In genomic region chr10:89699581-89700064, GRCh38 we compare ENCODE assay signal across 1 cellular context.
TF ChIP-seq lines count a peak whose summit lies in the region.

No MANE protein-coding gene starts in this region.

TF ChIP-seq in HepG2, 621 proteins besides CTCF, POLR2A, EP300 and RAD21 (continued from another document and continues in another):
- no peak for TF ChIP-seq ZBTB14 (CRISPR knock-in tag; IDR thresholded peaks at IDR 0.05)
- no peak for TF ChIP-seq DR1 (CRISPR knock-in tag; IDR thresholded peaks at IDR 0.05)
- no peak for TF ChIP-seq ZNF567 (CRISPR knock-in tag; IDR thresholded peaks at IDR 0.05; ENCODE audit: borderline replicate concordance)
- no peak for TF ChIP-seq ZNF713 (CRISPR knock-in tag; IDR thresholded peaks at IDR 0.05)
- TF ChIP-seq ARNT (IDR thresholded peaks at IDR 0.05) = no peak
- no peak for TF ChIP-seq GPBP1L1 (CRISPR knock-in tag; IDR thresholded peaks at IDR 0.05)
- no peak for TF ChIP-seq HOXA9 (CRISPR knock-in tag; IDR thresholded peaks at IDR 0.05; ENCODE audit: borderline replicate concordance)
- TF ChIP-seq ATF7-NPFF (CRISPR knock-in tag; IDR thresholded peaks at IDR 0.05; ENCODE audit: low read depth) = no peak
- no peak; the same call in 1 of the 2 replicates for TF ChIP-seq FOXC1 (CRISPR knock-in tag; IDR thresholded peaks at IDR 0.05; ENCODE audit: borderline replicate concordance)
- TF ChIP-seq KDM5B (CRISPR knock-in tag; IDR thresholded peaks at IDR 0.05; ENCODE audit: borderline replicate concordance) = no peak
- TF ChIP-seq AFF4 (CRISPR knock-in tag; IDR thresholded peaks at IDR 0.05) = no peak
- TF ChIP-seq ZNF343 (CRISPR knock-in tag; IDR thresholded peaks at IDR 0.05) = no peak
- TF ChIP-seq ZC3H4 (CRISPR knock-in tag; IDR thresholded peaks at IDR 0.05; ENCODE audit: borderline replicate concordance) = no peak
- TF ChIP-seq ZNF329 (CRISPR knock-in tag; IDR thresholded peaks at IDR 0.05; ENCODE audit: low read depth) = no peak
- no peak for TF ChIP-seq PHF8 (CRISPR knock-in tag; IDR thresholded peaks at IDR 0.05)
- no peak for TF ChIP-seq ZNF407 (CRISPR knock-in tag; IDR thresholded peaks at IDR 0.05; ENCODE audit: not compliant biosample characterization)
- no peak for TF ChIP-seq ZNF550 (CRISPR knock-in tag; IDR thresholded peaks at IDR 0.05; ENCODE audit: borderline replicate concordance)
- TF ChIP-seq ZMAT5 (CRISPR knock-in tag; IDR thresholded peaks at IDR 0.05; ENCODE audit: borderline replicate concordance, low read depth) = no peak
- TF ChIP-seq POGZ (CRISPR knock-in tag; IDR thresholded peaks at IDR 0.05) = peak; percentile 87
- no peak for TF ChIP-seq SUZ12 (IDR thresholded peaks at IDR 0.05; ENCODE audit: low read depth, low read length)
- TF ChIP-seq NFIB (CRISPR knock-in tag; IDR thresholded peaks at IDR 0.05; ENCODE audit: borderline replicate concordance) = no peak
- TF ChIP-seq IRX3 (CRISPR knock-in tag; IDR thresholded peaks at IDR 0.05; ENCODE audit: borderline replicate concordance, low read depth) = no peak
- TF ChIP-seq ZNF687 (CRISPR knock-in tag; IDR thresholded peaks at IDR 0.05) = no peak
- TF ChIP-seq ZNF740 (CRISPR knock-in tag; IDR thresholded peaks at IDR 0.05) = no peak
- no peak; the same call in 1 of the 2 replicates for TF ChIP-seq ZFP91 (CRISPR knock-in tag; IDR thresholded peaks at IDR 0.05; ENCODE audit: borderline replicate concordance)
- no peak for TF ChIP-seq BCL3 (CRISPR knock-in tag; IDR thresholded peaks at IDR 0.05)
- peak; percentile 99 for TF ChIP-seq CEBPB (IDR thresholded peaks at IDR 0.05; ENCODE audit: borderline replicate concordance, low read depth, low read length)
- peak; percentile 52; the same call in 1 of the 2 replicates for TF ChIP-seq DMAP1 (CRISPR knock-in tag; IDR thresholded peaks at IDR 0.05)
